8 cellular contexts compared by ENCODE assay signal in the genomic region with DNA sequence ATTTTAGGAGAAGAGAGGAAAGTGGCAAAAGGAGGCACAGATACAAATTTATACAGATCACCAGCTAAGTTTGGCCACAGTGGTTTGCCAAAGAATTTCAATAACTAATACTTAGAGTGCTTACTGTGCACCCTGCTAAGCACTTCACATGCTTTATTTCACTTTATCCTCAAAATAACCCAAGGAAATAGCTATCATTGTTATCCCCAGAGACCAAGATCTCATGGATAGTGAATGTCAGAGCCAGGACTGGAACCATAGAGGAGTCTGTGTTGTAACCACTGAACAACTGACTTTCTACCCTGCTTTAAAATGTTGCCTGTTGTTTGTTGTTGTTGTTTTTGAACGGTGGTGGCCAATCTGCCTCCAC. TPM values are rescaled to one million over a fixed set of nuclear protein-coding genes. Genes with fewer than 3 reads are reported as not detected.
A peak's percentile ranks its signal among the peaks of the same experiment; 100 is the strongest.
DNase-seq lines count a peak whose midpoint lies in the region; ATAC-seq and TF ChIP-seq lines count a peak whose summit lies in the region.

No MANE protein-coding gene starts in this region.

- no peak for ATAC-seq in HG02870 (IDR thresholded peaks at IDR 0.05; ENCODE audit: unreplicated experiment)

- peaks cover 51% of the 10 kb centered on the region for H3K4me1 Mint-ChIP-seq in activated T-cell treated with anti-CD3 and anti-CD28 coated beads, Interleukin-2, amount 50 U/mL, for 24 hours (ENCODE audit: low read depth)

- no peaks in the 10 kb centered on the region for H3K9me3 ChIP-seq in adrenal gland (replicated peaks in 1 of 3)

- H3K27ac ChIP-seq in adrenal gland, result peak overlapping the region in 3 of 5 donors; percentile 74 to 91 (median 89)
- peak overlapping the region; percentile 93 for H3K27ac ChIP-seq in layer of hippocampus (ENCODE audit: low read depth, low read length)
- peak overlapping the region; percentile 90 for H3K27ac ChIP-seq in temporal lobe (ENCODE audit: low read depth, low read length)

- peaks cover 21 to 30% of the 10 kb centered on the region in 2 donors for H3K4me1 ChIP-seq in adrenal gland (replicated peaks in 1 of 2)

- H3K36me3 Mint-ChIP-seq in activated T-cell treated with anti-CD3 and anti-CD28 coated beads, Interleukin-2, amount 50 U/mL, for 24 hours (ENCODE audit: low read depth), result peaks cover 2% of the 10 kb centered on the region

- no peak overlapping the region for H3K4me3 ChIP-seq in adrenal gland

- H3K27me3 ChIP-seq in adrenal gland (no peaks in the 10 kb centered on the region), layer of hippocampus (ENCODE audit: control insufficient read depth, insufficient read depth, low read length) (no peaks in the 10 kb centered on the region)

- TF ChIP-seq CTCF in adrenal gland (IDR thresholded peaks at IDR 0.05), result no peak

- DNase-seq in activated T-cell treated with anti-CD3 and anti-CD28 coated beads, Interleukin-2, amount 50 U/mL, for 24 hours, result no peak
- no peak for DNase-seq in activated T-cell treated with anti-CD3 and anti-CD28 coated beads, Interleukin-2, amount 50 U/mL, for 48 hours
- no peak for DNase-seq in adrenal gland
- no peak for DNase-seq in midbrain (lab: John Stamatoyannopoulos, UW)
- DNase-seq in D341Med (ENCODE audit: low spot score), result no peak

- 13 to 24% (median 17%) methylated on average over 1 of the region's 1 CpG for WGBS in adrenal gland, 4 donors

- no peak for TF ChIP-seq POLR2A in adrenal gland (IDR thresholded peaks at IDR 0.05)

- peak overlapping the region; percentile 89 for H3K4me3 Mint-ChIP-seq in activated T-cell treated with anti-CD3 and anti-CD28 coated beads, Interleukin-2, amount 50 U/mL, for 24 hours

- H3K36me3 ChIP-seq in adrenal gland (replicated peaks in 1 of 2), result no peaks in the 10 kb centered on the region

- no peaks in the 10 kb centered on the region for H3K27me3 Mint-ChIP-seq in activated T-cell treated with anti-CD3 and anti-CD28 coated beads, Interleukin-2, amount 50 U/mL, for 24 hours

- peak overlapping the region; percentile 91 for H3K27ac Mint-ChIP-seq in activated T-cell treated with anti-CD3 and anti-CD28 coated beads, Interleukin-2, amount 50 U/mL, for 24 hours

- intact Hi-C loops in adrenal gland (cut with DNase I), result loop anchor here in 1 of 2 donors (10.0 kb wide), 1 partner anchor 54 kb away; a partner anchor contains a TSS

- H3K9me3 Mint-ChIP-seq in activated T-cell treated with anti-CD3 and anti-CD28 coated beads, Interleukin-2, amount 50 U/mL, for 24 hours, result no peaks in the 10 kb centered on the region

RNA-seq across cellular contexts. Expression of a gene that starts 1.3 kb away (rescaled TPM):
- 10 to 100 TPM; 13.1 to 70.4 (median 39.4) TPM for total RNA-seq in adrenal gland
- polyA plus RNA-seq in adrenal gland, result 1 to 10 TPM; 2.3 to 10.0 (median 5.8) TPM
- 32.0 TPM for total RNA-seq in temporal lobe

RNA-seq across cellular contexts. Expression of a gene that starts 53.4 kb away (rescaled TPM):
- total RNA-seq in adrenal gland (100 to 1,000 TPM in 1 of 8 donors, 10 to 100 TPM in 7; 61.5 to 101 (median 91.5) TPM), temporal lobe (21.6 TPM)
- 100 to 1,000 TPM in 1 of 3 donors, 10 to 100 TPM in 2; 11.0 to 101 (median 17.6) TPM for polyA plus RNA-seq in adrenal gland

RNA-seq across cellular contexts. Expression of a gene that starts 56.3 kb away (rescaled TPM):
- total RNA-seq in adrenal gland, result 10 to 100 TPM in 7 of 8 donors, 1 to 10 TPM in 1; 9.8 to 22.4 (median 13.7) TPM
- 10 to 100 TPM in 1 of 3 donors, 1 to 10 TPM in 2; 2.6 to 33.8 (median 2.7) TPM for polyA plus RNA-seq in adrenal gland
- total RNA-seq in temporal lobe, result 17.2 TPM
